In the genomic region with DNA sequence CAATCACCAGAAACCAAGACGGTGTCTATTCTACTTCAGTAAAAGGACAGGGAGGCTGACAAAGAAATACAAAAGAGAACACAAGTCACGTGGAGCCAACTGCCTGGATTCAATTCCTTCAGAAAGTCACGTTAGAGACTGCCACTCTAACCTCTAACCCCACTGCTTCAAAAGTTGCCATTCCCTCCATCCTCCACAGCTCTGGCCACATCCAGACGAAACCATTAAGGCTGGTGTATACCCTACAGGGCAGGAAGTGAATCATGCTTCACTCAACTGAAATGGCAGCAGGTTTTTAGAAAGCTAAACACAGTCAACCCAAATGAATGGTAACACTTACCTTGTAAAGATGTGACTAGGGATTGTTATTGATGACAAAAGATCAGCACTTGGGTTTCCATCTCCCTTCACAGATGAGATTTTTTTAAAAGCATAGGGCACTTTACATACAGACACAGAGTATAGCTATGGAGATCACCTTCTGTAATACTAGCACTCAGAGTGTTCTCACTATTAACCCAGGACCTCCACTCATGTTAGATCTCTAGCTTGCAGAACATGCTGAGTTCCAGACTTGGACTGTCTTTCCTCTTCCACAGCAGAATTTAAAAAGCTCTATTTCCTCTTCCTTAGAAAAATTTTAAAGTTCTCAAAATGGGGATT, we compare ENCODE assay signal across 3 cellular contexts.
TF ChIP-seq lines count a peak whose summit lies in the region.

No MANE protein-coding gene starts in this region.

TF ChIP-seq in HCT116, 20 proteins besides CTCF, POLR2A, EP300 and RAD21 (continued from another document):
- TF ChIP-seq ZFX (IDR thresholded peaks at IDR 0.05) (no peak), CEBPB (IDR thresholded peaks at IDR 0.05; ENCODE audit: low read depth) (0 out of 2 replicates have a peak, but pooled peaks have one; percentile 11), FOSL1 (IDR thresholded peaks at IDR 0.05; ENCODE audit: low read depth) (peak; percentile 62; the same call in 1 of the 2 replicates), ELF1 (IDR thresholded peaks at IDR 0.05; ENCODE audit: borderline replicate concordance, low read depth) (no peak), SIN3A (IDR thresholded peaks at IDR 0.05; ENCODE audit: low read depth) (no peak), YY1 (IDR thresholded peaks at IDR 0.05; ENCODE audit: extremely low read depth, insufficient replicate concordance, low read depth, low read length) (peak; percentile 76), POLR2AphosphoS5 (IDR thresholded peaks at IDR 0.05; ENCODE audit: low read depth, low read length) (peak; percentile 39; the same call in 1 of the 2 replicates), CBX3 (IDR thresholded peaks at IDR 0.05; ENCODE audit: low read depth) (peak; percentile 77)
- TF ChIP-seq, protein P1, sequence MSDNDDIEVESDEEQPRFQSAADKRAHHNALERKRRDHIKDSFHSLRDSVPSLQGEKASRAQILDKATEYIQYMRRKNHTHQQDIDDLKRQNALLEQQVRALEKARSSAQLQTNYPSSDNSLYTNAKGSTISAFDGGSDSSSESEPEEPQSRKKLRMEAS (IDR thresholded peaks at IDR 0.05) = peak; percentile 36; the same call in 1 of the 2 replicates

TF ChIP-seq in PFSK-1, 5 proteins besides CTCF, POLR2A, EP300 and RAD21:
- TF ChIP-seq FOXP2 (optimal IDR thresholded peaks at IDR 0.05; ENCODE audit: borderline replicate concordance, extremely low read depth, extremely low read length, insufficient read depth) (no peak), SIN3A (IDR thresholded peaks at IDR 0.05; ENCODE audit: borderline replicate concordance, insufficient read depth, low read length) (no peak), TAF1 (IDR thresholded peaks at IDR 0.05; ENCODE audit: borderline replicate concordance, insufficient read depth, low read length) (peak; percentile 27; the same call in 1 of the 2 replicates)
- TF ChIP-seq, protein P2, sequence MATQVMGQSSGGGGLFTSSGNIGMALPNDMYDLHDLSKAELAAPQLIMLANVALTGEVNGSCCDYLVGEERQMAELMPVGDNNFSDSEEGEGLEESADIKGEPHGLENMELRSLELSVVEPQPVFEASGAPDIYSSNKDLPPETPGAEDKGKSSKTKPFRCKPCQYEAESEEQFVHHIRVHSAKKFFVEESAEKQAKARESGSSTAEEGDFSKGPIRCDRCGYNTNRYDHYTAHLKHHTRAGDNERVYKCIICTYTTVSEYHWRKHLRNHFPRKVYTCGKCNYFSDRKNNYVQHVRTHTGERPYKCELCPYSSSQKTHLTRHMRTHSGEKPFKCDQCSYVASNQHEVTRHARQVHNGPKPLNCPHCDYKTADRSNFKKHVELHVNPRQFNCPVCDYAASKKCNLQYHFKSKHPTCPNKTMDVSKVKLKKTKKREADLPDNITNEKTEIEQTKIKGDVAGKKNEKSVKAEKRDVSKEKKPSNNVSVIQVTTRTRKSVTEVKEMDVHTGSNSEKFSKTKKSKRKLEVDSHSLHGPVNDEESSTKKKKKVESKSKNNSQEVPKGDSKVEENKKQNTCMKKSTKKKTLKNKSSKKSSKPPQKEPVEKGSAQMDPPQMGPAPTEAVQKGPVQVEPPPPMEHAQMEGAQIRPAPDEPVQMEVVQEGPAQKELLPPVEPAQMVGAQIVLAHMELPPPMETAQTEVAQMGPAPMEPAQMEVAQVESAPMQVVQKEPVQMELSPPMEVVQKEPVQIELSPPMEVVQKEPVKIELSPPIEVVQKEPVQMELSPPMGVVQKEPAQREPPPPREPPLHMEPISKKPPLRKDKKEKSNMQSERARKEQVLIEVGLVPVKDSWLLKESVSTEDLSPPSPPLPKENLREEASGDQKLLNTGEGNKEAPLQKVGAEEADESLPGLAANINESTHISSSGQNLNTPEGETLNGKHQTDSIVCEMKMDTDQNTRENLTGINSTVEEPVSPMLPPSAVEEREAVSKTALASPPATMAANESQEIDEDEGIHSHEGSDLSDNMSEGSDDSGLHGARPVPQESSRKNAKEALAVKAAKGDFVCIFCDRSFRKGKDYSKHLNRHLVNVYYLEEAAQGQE (IDR thresholded peaks at IDR 0.05; ENCODE audit: insufficient read depth in 1 of 2, low read depth in 2 of 2, low read length in 2 of 2) = no peak

TF ChIP-seq in endothelial cell of umbilical vein, 7 proteins besides CTCF, POLR2A, EP300 and RAD21 (continued from another document):
- TF ChIP-seq MYC (IDR thresholded peaks at IDR 0.05; ENCODE audit: low read depth, low read length) = no peak
- TF ChIP-seq FOS (IDR thresholded peaks at IDR 0.05; ENCODE audit: borderline replicate concordance, insufficient read depth, low read length) = peak; percentile 77
- TF ChIP-seq POLR2AphosphoS5 (IDR thresholded peaks at IDR 0.05; ENCODE audit: insufficient read depth, low read depth, low read length) = peak; percentile 46
TF ChIP-seq in endothelial cell of umbilical vein: peak in this region for 3.
